Comparison of ENCODE assay signal across 11 cellular contexts in the genomic region with DNA sequence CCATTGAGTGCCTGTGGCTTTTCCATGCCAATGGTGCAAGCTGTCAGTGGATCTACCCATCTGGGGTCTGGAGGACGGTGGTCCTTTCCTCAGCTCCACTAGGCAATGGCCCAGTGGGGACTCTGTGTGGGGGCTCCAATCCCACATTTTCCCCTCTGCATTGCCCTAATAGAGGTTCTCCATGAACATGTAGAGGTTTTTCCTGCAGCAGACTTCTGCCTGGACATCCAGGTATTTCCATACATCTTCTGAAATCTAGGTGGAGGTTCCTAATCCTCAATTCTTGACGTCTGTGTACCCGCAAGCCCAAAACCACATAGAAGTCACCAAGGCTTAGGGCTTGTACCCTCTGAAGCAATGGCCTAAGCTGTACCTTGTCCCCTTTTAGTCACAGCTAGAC.
"Had no signal": no experiment of that assay in that cellular context is flagged by ENCODE, and none has a peak within 500 bp of the region (broad histone marks: within the 10 kb centered on the region; RNA-seq: fewer than 3 reads in every experiment).

No MANE protein-coding gene starts in this region.

- DNase-seq: GM23248, GOT3, H7, H9, HCEC 1CT, HFFc6 had no signal

- H3K4me1 ChIP-seq: HAP-1 had no signal

- H3K4me3 ChIP-seq: GM23248, GM23338, HAP-1 had no signal

- H3K27ac ChIP-seq: GM23248 had no signal

- FAIRE-seq: H1, H54 had no signal

- H3K9me3 ChIP-seq: HAP-1 had no signal

- H2AFZ ChIP-seq: GM23248, GM23338 had no signal

- ATAC-seq: GM23338, HCT116 had no signal

- H3K36me3 ChIP-seq: HAP-1 had no signal

- H3K4me2 ChIP-seq: GM23338 had no signal

- H3K9ac ChIP-seq: GM23248 had no signal
